ENCODE assay signal across 9 cellular contexts in the genomic region with DNA sequence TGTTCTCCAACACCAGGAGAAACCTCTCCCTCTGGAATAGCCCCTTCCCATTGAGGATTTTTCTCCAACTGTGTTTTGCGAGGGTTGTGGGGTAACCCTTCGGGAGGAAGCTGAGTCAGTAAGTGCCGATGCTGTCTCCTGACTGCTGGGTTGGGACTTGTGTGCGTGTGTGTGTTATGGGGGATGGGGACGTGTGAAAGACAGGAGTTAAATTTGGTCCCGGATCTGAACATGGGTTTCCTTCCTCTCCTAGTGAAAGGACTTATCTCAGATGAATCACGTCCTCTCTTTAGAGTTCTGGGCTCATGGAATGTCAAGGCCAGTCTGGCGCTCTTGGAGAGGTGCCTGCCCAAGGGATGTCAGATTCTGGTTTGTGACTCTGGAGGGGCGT. TPM values are rescaled to one million over a fixed set of nuclear protein-coding genes. Genes with fewer than 3 reads are reported as not detected.
DNase-seq lines count a peak whose midpoint lies in the region; ATAC-seq and TF ChIP-seq lines count a peak whose summit lies in the region.
"Had no signal": no experiment of that assay in that cellular context is flagged by ENCODE, and none has a peak within 500 bp of the region (broad histone marks: within the 10 kb centered on the region; RNA-seq: fewer than 3 reads in every experiment).

No MANE protein-coding gene starts in this region.

- no peaks in the 10 kb centered on the region for H3K9me1 ChIP-seq in IMR-90 (ENCODE audit: insufficient read depth, low read length)

- no peak overlapping the region for H2AK9ac ChIP-seq in IMR-90 (replicated peaks; ENCODE audit: low read depth, low read length, poor library complexity)

- H3K4me2 ChIP-seq in IMR-90 (ENCODE audit: low read depth, low read length) (no peak overlapping the region), smooth muscle cell (peak overlapping the region; percentile 78)

- no peak overlapping the region for H3K4ac ChIP-seq in IMR-90 (ENCODE audit: low read depth, low read length)

- H3K4me1 ChIP-seq in IMR-90 (ENCODE audit: control insufficient read depth, insufficient read depth, low read length) (no peaks in the 10 kb centered on the region), smooth muscle cell (ENCODE audit: low read depth) (peaks cover 22% of the 10 kb centered on the region)

- no peak overlapping the region for H2AK5ac ChIP-seq in IMR-90 (ENCODE audit: low read depth, low read length)

- H3K18ac ChIP-seq in IMR-90 (ENCODE audit: low read depth, low read length): no peak overlapping the region

- dilution Hi-C loops in IMR-90 (cut with HindIII; ENCODE audit: low sequenced_read_pairs, unreplicated experiment): no loop called here

- ATAC-seq in IMR-90 (ENCODE audit: low read depth) (no peak; the same call in 1 of the 2 replicates), HG03196 (IDR thresholded peaks at IDR 0.05; ENCODE audit: unreplicated experiment) (no peak)

- H2BK5ac ChIP-seq in IMR-90 (ENCODE audit: low read depth, low read length, poor library complexity, severe bottlenecking): no peak overlapping the region

- H3K14ac ChIP-seq in IMR-90 (replicated peaks; ENCODE audit: low read depth, low read length): no peak overlapping the region

- H2AFZ ChIP-seq in IMR-90 (replicated peaks; ENCODE audit: low read length, poor library complexity): no peak overlapping the region
- H2AFZ ChIP-seq in smooth muscle cell (ENCODE audit: low read depth): peak overlapping the region; percentile 17

- H2BK15ac ChIP-seq in IMR-90 (ENCODE audit: low read depth, low read length): no peak overlapping the region

- TF ChIP-seq POLR2A in IMR-90 (IDR thresholded peaks at IDR 0.05; ENCODE audit: low read depth, low read length): no peak

- H3K9me3 ChIP-seq in IMR-90 (ENCODE audit: control insufficient read depth, insufficient read depth, low read length) (no peaks in the 10 kb centered on the region), smooth muscle cell (replicated peaks; ENCODE audit: low read depth) (no peaks in the 10 kb centered on the region)

- BruUV-seq in IMR-90 (replicated peaks; lab: Mats Ljungman, UMichigan): no TSS peak

- WGBS in IMR-90 (ENCODE audit: extremely low coverage in 2 of 2, insufficient read length in 1 of 2), 2 experiments: no CpG with 5 or more reads among the region's 9 CpGs
- WGBS in smooth muscle cell (ENCODE audit: low lambda C conversion rate): 17% methylated on average over 9 of the region's 9 CpGs

- H3K36me3 ChIP-seq in IMR-90 (ENCODE audit: control insufficient read depth, insufficient read depth, low read length) (no peaks in the 10 kb centered on the region), smooth muscle cell (ENCODE audit: low read depth) (no peaks in the 10 kb centered on the region)

- no peaks in the 10 kb centered on the region for H3K79me1 ChIP-seq in IMR-90 (ENCODE audit: low read depth in 1 of 2, low read length in 2 of 2)

- H3K4me3 ChIP-seq in IMR-90 (ENCODE audit: insufficient read depth, low read depth, low read length) (no peak overlapping the region), smooth muscle cell (peak overlapping the region; percentile 29)

- TF ChIP-seq CTCF in IMR-90 (conservative IDR thresholded peaks at IDR 0.05; ENCODE audit: low read depth, low read length): no peak
- TF ChIP-seq CTCF in smooth muscle cell (IDR thresholded peaks at IDR 0.05; ENCODE audit: borderline replicate concordance, insufficient read depth, poor library complexity, severe bottlenecking): no peak

- TF ChIP-seq RAD21 in IMR-90 (IDR thresholded peaks at IDR 0.05; ENCODE audit: low read length): no peak

- no peak overlapping the region for H2BK120ac ChIP-seq in IMR-90 (ENCODE audit: low read depth, low read length)

- DNase-seq in IMR-90 (peak; percentile 10), astrocyte of the hippocampus (ENCODE audit: low read depth, low spot score) (peak; percentile 79), hepatic stellate cell (ENCODE audit: low spot score) (peak; percentile 38), smooth muscle cell (lab: John Stamatoyannopoulos, UW; ENCODE audit: unreplicated experiment) (peak; percentile 30), T1000 (lab: John Stamatoyannopoulos, UW) (no peak)
- no peak for DNase-seq in activated CD4-positive, CD25-positive, alpha-beta regulatory T cell (lab: John Stamatoyannopoulos, UW)
- no peak for DNase-seq in stimulated activated CD4-positive, alpha-beta T cell treated with anti-CD3 and anti-CD28 coated beads, Interleukin-4, amount 100 ng/mL, for 1 hour
- DNase-seq: effector memory CD4-positive, alpha-beta T cell had no signal

- H3K23ac ChIP-seq in IMR-90 (ENCODE audit: low read depth, low read length): no peak overlapping the region

- H4K8ac ChIP-seq in IMR-90 (ENCODE audit: low read depth in 2 of 2, low read length in 2 of 2): no peak overlapping the region

- no peak overlapping the region for H4K91ac ChIP-seq in IMR-90 (ENCODE audit: insufficient read depth, low read depth, low read length)

- H3K56ac ChIP-seq in IMR-90 (ENCODE audit: extremely low read depth, insufficient read depth, low read length): no peak overlapping the region

- H3K9ac ChIP-seq in IMR-90 (ENCODE audit: low read depth, low read length) (no peak overlapping the region), smooth muscle cell (ENCODE audit: low read depth) (peak overlapping the region; percentile 90)

- H3K27me3 ChIP-seq in IMR-90 (ENCODE audit: control insufficient read depth, insufficient read depth, low read length) (peaks cover 3% of the 10 kb centered on the region; the same call in 1 of the 2 replicates), smooth muscle cell (ENCODE audit: low read depth) (no peaks in the 10 kb centered on the region)

- H3F3A ChIP-seq in smooth muscle cell (ENCODE audit: low read depth): peaks cover 11% of the 10 kb centered on the region

- no peak overlapping the region for H4K5ac ChIP-seq in IMR-90 (ENCODE audit: low read depth, low read length)

- intact Hi-C loops in IMR-90 (cut with micrococcal nuclease): no loop called here

- CTCF ChIA-PET in IMR-90 (lab: Yijun Ruan, JAX): no interaction called here

- in situ Hi-C loops in IMR-90 (cut with MboI; ENCODE audit: low sequenced_read_pairs): no loop called here

- no peak overlapping the region for H3K27ac ChIP-seq in IMR-90 (ENCODE audit: insufficient read depth, low read length)
- H3K27ac ChIP-seq in smooth muscle cell (ENCODE audit: low read depth): peak overlapping the region; percentile 97

- POLR2A ChIA-PET in IMR-90 (lab: Charles Lee; ENCODE audit: unreplicated experiment): no interaction called here

- no peak overlapping the region for H2BK20ac ChIP-seq in IMR-90 (ENCODE audit: low read depth, low read length)

- peaks cover 5% of the 10 kb centered on the region for H3K79me2 ChIP-seq in smooth muscle cell (ENCODE audit: low read depth)

- no peaks in the 10 kb centered on the region for H4K20me1 ChIP-seq in IMR-90 (ENCODE audit: insufficient read depth, low read length)
- H4K20me1 ChIP-seq in smooth muscle cell (ENCODE audit: low read depth): no peaks in the 10 kb centered on the region

TF ChIP-seq in IMR-90, 13 proteins besides CTCF, POLR2A, EP300 and RAD21:
- TF ChIP-seq CHD1 (IDR thresholded peaks at IDR 0.05; ENCODE audit: low read depth, low read length) (no peak), CEBPB (IDR thresholded peaks at IDR 0.05; ENCODE audit: low read depth, low read length) (no peak), RCOR1 (IDR thresholded peaks at IDR 0.05; ENCODE audit: insufficient replicate concordance, low read length) (no peak), FOS (IDR thresholded peaks at IDR 0.05; ENCODE audit: low read depth, low read length) (no peak), RFX5 (IDR thresholded peaks at IDR 0.05; ENCODE audit: low read depth, low read length) (no peak), NFE2L2 (IDR thresholded peaks at IDR 0.05; ENCODE audit: low read depth, low read length) (no peak), MAFK (IDR thresholded peaks at IDR 0.05; ENCODE audit: low read depth, low read length) (no peak), MXI1 (IDR thresholded peaks at IDR 0.05; ENCODE audit: borderline replicate concordance, low read depth, low read length) (no peak), SMC3 (IDR thresholded peaks at IDR 0.05; ENCODE audit: low read depth, low read length) (no peak), MAZ (IDR thresholded peaks at IDR 0.05; ENCODE audit: borderline replicate concordance, low read depth, low read length) (no peak), BHLHE40 (IDR thresholded peaks at IDR 0.05; ENCODE audit: low read depth, low read length) (no peak)
- TF ChIP-seq, protein P1, sequence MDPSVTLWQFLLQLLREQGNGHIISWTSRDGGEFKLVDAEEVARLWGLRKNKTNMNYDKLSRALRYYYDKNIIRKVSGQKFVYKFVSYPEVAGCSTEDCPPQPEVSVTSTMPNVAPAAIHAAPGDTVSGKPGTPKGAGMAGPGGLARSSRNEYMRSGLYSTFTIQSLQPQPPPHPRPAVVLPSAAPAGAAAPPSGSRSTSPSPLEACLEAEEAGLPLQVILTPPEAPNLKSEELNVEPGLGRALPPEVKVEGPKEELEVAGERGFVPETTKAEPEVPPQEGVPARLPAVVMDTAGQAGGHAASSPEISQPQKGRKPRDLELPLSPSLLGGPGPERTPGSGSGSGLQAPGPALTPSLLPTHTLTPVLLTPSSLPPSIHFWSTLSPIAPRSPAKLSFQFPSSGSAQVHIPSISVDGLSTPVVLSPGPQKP (IDR thresholded peaks at IDR 0.05; ENCODE audit: borderline replicate concordance, low read depth, low read length): no peak
- TF ChIP-seq, protein P2, sequence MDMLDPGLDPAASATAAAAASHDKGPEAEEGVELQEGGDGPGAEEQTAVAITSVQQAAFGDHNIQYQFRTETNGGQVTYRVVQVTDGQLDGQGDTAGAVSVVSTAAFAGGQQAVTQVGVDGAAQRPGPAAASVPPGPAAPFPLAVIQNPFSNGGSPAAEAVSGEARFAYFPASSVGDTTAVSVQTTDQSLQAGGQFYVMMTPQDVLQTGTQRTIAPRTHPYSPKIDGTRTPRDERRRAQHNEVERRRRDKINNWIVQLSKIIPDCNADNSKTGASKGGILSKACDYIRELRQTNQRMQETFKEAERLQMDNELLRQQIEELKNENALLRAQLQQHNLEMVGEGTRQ (IDR thresholded peaks at IDR 0.05; ENCODE audit: low read depth, low read length): no peak

RNA-seq across cellular contexts. Expression of gene KIAA1671, which starts 33.3 kb away (rescaled TPM):
- under 0.01 TPM in 1 of 2 replicates, not detected in the other for total RNA-seq in IMR-90 (2012; rRNA removed)
- 0.02 TPM in 1 of 2 replicates, not detected in the other for polyA plus RNA-seq in IMR-90 (2012; rRNA removed)
- polyA plus RNA-seq in IMR-90 (2012; cell fraction: cytosol; rRNA removed): 0.01 TPM in 1 of 2 replicates, not detected in the other
- polyA plus RNA-seq in IMR-90 (2012; cell fraction: nucleus; rRNA removed; ENCODE audit: low replicate concordance): 0.01 TPM in 2 replicates
- total RNA-seq in smooth muscle cell: 4.8 and 7.6 TPM in 2 replicates
- polyA plus RNA-seq in smooth muscle cell: 1.7 and 3.4 TPM in 2 replicates

RNA-seq across cellular contexts. Expression of gene LHFPL7, which starts 39.3 kb away (rescaled TPM):
- total RNA-seq in IMR-90 (2012; rRNA removed) (not detected in 2 replicates), smooth muscle cell (not detected in 2 replicates)
- polyA plus RNA-seq in IMR-90 (2012; rRNA removed) (not detected in 2 replicates), smooth muscle cell (not detected in 2 replicates)
- polyA plus RNA-seq in IMR-90 (2012; cell fraction: cytosol; rRNA removed): not detected in 2 replicates
- polyA plus RNA-seq in IMR-90 (2012; cell fraction: nucleus; rRNA removed; ENCODE audit: low replicate concordance): not detected in 2 replicates

Comparison
In these comparisons a context has a peak if more than half of its experiments do, and no peak if none do; other contexts are left out.
1. DNase-seq: peak in IMR-90 (single experiment), astrocyte of the hippocampus (single experiment), hepatic stellate cell (single experiment) and smooth muscle cell (single experiment); none in activated CD4-positive, CD25-positive, alpha-beta regulatory T cell (0 of 4), stimulated activated CD4-positive, alpha-beta T cell treated with anti-CD3 and anti-CD28 coated beads, Interleukin-4, amount 100 ng/mL, for 1 hour (single experiment) and T1000 (single experiment).